Comparison of ENCODE assay signal across 10 cellular contexts in the genomic region with DNA sequence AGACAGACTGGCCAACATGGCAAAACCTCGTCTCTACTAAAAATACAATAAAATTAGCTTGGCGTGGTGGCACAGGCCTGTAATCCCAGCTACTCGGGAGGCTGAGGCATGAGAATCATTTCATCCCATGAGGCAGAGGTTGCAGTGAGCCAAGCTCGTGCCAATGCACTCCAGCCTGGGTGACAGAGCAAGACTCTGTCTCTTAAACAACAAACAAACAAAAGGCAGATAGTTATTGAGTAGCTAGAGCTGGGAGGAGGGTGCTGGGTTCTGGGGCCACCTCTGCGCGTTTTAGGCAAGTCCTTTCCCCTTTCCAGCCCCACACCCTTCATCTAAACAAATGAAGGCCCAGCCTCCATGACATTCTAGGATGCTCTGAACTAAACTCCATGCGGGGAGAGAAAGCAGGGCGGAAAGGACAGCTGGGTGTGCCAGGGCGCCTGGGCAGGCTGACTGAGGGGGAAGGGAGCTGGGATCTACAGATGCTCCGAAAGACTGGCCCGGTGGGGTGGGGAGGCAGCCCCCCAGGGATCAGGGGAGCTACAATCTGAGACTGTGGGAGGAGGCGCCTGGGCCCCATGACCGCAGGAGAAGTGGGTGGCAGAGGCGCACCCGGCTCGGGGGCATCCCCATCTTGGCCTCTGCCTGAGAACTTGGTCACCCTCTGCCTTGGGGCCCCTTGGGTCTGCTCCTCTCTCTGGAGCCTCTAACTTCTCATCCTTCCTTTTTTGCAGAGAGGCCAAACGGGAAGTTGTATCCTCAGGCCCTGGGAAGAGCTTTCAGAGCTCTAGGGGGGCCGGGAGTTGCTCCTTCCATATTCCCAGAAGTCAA. TPM values are rescaled to one million over a fixed set of nuclear protein-coding genes. Genes with fewer than 3 reads are reported as not detected.
A peak's percentile ranks its signal among the peaks of the same experiment; 100 is the strongest.
DNase-seq lines count a peak whose midpoint lies in the region; ATAC-seq and TF ChIP-seq lines count a peak whose summit lies in the region.
"Had no signal": no experiment of that assay in that cellular context is flagged by ENCODE, and none has a peak within 500 bp of the region (broad histone marks: within the 10 kb centered on the region; RNA-seq: fewer than 3 reads in every experiment).

No MANE protein-coding gene starts in this region.

- TF ChIP-seq CTCF in activated B cell treated with CpG ODN at 0.5 μM for 24 hours (IDR thresholded peaks at IDR 0.05) (no peak), coronary artery (IDR thresholded peaks at IDR 0.05) (no peak), omental fat pad (IDR thresholded peaks at IDR 0.05) (no peak)

- peak overlapping the region; percentile 20 for H3K4me3 ChIP-seq in coronary artery

- intact Hi-C loops in activated B cell treated with CpG ODN at 0.5 μM for 24 hours (cut with micrococcal nuclease), result loop anchor here (1.0 to 2.0 kb wide), 3 partner anchors 15 to 61 kb away; partner anchors contain the start of genes DCTPP1 and ZNF747

- POLR2A ChIA-PET in activated B cell treated with CpG ODN at 0.5 μM for 24 hours (lab: Charles Lee), result interaction anchor here (0.6 to 11.0 kb wide), 23 partner anchors 9 to 185 kb away, joined by 3 to 421 read pairs (median 4); partner anchors contain the start of genes DCTPP1, FBRS, SEPHS2 and SEPTIN1

- DNase-seq in activated B cell treated with CpG ODN at 0.5 μM for 24 hours (peak; percentile 55), coronary artery (ENCODE audit: low spot score) (no peak), RPMI8226 (no peak), DMS114 treated with DMSO at 0.1 percent for 48 hours (lab: John Stamatoyannopoulos, UW; ENCODE audit: unreplicated experiment) (no peak), omental fat pad (ENCODE audit: low spot score) (no peak)
- peak; percentile 44 to 69 (median 45) for DNase-seq in stimulated activated CD4-positive, alpha-beta T cell treated with anti-CD3 and anti-CD28 coated beads, TNF-alpha, amount 100 ng/mL, for 24 hours (ENCODE audit: low read depth in 3 of 3)
- DNase-seq: foreskin melanocyte had no signal

- CTCF ChIA-PET in activated B cell treated with CpG ODN at 0.5 μM for 24 hours (lab: Charles Lee), result interaction anchor here (0.8 to 2.3 kb wide), 8 partner anchors 9 to 62 kb away, joined by 3 to 11 read pairs (median 4); partner anchors contain the start of genes DCTPP1 and ZNF747

- H3K36me3 Mint-ChIP-seq in activated B cell treated with CpG ODN at 0.5 μM for 24 hours (ENCODE audit: low read depth), result peaks cover 36% of the 10 kb centered on the region

- peak overlapping the region; percentile 89 for H3K4me3 Mint-ChIP-seq in activated B cell treated with CpG ODN at 0.5 μM for 24 hours

- no peaks in the 10 kb centered on the region for H3K27me3 Mint-ChIP-seq in activated B cell treated with CpG ODN at 0.5 μM for 24 hours

- peaks cover 67% of the 10 kb centered on the region for H3K4me1 Mint-ChIP-seq in activated B cell treated with CpG ODN at 0.5 μM for 24 hours

- no peaks in the 10 kb centered on the region for H3K9me3 Mint-ChIP-seq in activated B cell treated with CpG ODN at 0.5 μM for 24 hours

- peak overlapping the region; percentile 94 for H3K27ac Mint-ChIP-seq in activated B cell treated with CpG ODN at 0.5 μM for 24 hours

- no peak overlapping the region for H3K27ac ChIP-seq in coronary artery

- peak; percentile 22 for ATAC-seq in GM18907 (IDR thresholded peaks at IDR 0.05; ENCODE audit: unreplicated experiment)
- ATAC-seq in activated B cell treated with CpG ODN at 0.5 μM for 24 hours (ENCODE audit: low read depth), result peak; percentile 42
- ATAC-seq in GM18858 (IDR thresholded peaks at IDR 0.05; ENCODE audit: unreplicated experiment), result no peak
- no peak for ATAC-seq in omental fat pad (ENCODE audit: low FRiP score)

RNA-seq across cellular contexts. Expression of gene ITGAL, which starts 0.9 kb away (rescaled TPM):
- 216 and 240 TPM in 2 replicates for total RNA-seq in activated B cell treated with CpG ODN at 0.5 μM for 24 hours
- total RNA-seq in omental fat pad, result 10 to 100 TPM in 1 of 4 donors, 1 to 10 TPM in 3; 1.5 to 20.2 (median 6.3) TPM
- total RNA-seq: SK-MEL-5 had no signal

RNA-seq across cellular contexts. Expression of gene SEPHS2, which starts 27.8 kb away (rescaled TPM):
- total RNA-seq in activated B cell treated with CpG ODN at 0.5 μM for 24 hours, result 79.1 and 80.0 TPM in 2 replicates
- 10 to 100 TPM; 22.8 to 42.9 (median 32.1) TPM for total RNA-seq in omental fat pad

RNA-seq across cellular contexts. Expression of gene DCTPP1, which starts 43.6 kb away (rescaled TPM):
- total RNA-seq in activated B cell treated with CpG ODN at 0.5 μM for 24 hours, result 66.7 and 81.5 TPM in 2 replicates
- 10 to 100 TPM in 3 of 4 donors, 1 to 10 TPM in 1; 9.8 to 24.0 (median 14.8) TPM for total RNA-seq in omental fat pad

RNA-seq across cellular contexts. Expression of gene ZNF768, which starts 52.9 kb away (rescaled TPM):
- total RNA-seq in activated B cell treated with CpG ODN at 0.5 μM for 24 hours, result 29.2 and 30.7 TPM in 2 replicates
- 10 to 100 TPM; 16.5 to 22.5 (median 18.6) TPM for total RNA-seq in omental fat pad

Comparison
In these comparisons a context has a peak if more than half of its experiments do, and no peak if none do; other contexts are left out.
1. ATAC-seq: peak in GM18907 (single experiment) and activated B cell treated with CpG ODN at 0.5 μM for 24 hours (single experiment); none in GM18858 (single experiment) and omental fat pad (single experiment).
2. DNase-seq: peak in activated B cell treated with CpG ODN at 0.5 μM for 24 hours (single experiment) and stimulated activated CD4-positive, alpha-beta T cell treated with anti-CD3 and anti-CD28 coated beads, TNF-alpha, amount 100 ng/mL, for 24 hours (3 of 3); none in coronary artery (single experiment), RPMI8226 (single experiment), DMS114 treated with DMSO at 0.1 percent for 48 hours (single experiment) and omental fat pad (single experiment).
3. RNA of gene ITGAL, which starts 0.9 kb away (total RNA-seq): 216 to 240 TPM in activated B cell treated with CpG ODN at 0.5 μM for 24 hours; 1.5 to 20.2 TPM in omental fat pad; every median in the first group is over 10 times any median in the second.